ENCODE assay signal across 18 cellular contexts in the genomic region with DNA sequence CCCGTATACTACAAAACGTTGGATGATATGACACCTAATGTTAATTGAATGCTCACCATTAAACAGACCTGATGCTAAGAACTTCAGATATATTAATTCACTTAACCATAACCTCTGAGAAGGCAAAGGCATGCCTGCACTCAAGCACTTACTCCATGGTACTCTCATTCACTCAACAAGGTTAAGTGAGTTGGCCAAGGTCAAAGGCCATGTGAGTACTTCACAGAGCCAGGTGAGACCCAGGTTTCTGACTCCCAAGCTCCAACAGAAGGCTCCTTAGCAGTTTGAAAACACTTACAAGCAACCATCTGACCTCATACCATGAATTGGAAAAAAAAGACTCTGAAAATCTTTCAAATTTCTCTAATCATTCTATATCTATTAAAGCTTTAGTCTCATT.
"Had no signal": no experiment of that assay in that cellular context is flagged by ENCODE, and none has a peak within 500 bp of the region (broad histone marks: within the 10 kb centered on the region; RNA-seq: fewer than 3 reads in every experiment).

No MANE protein-coding gene starts in this region.

- H3K27me3 ChIP-seq: SJSA1 had no signal

- H3K27ac ChIP-seq: KMS-11, SJSA1, SK-N-MC had no signal

- H3K9me3 ChIP-seq: SJSA1 had no signal

- H3K4me3 ChIP-seq: K562, SJSA1, SK-N-MC had no signal

- FAIRE-seq: K562 had no signal

- ATAC-seq: K562 had no signal

- H3K4me1 ChIP-seq: SJSA1 had no signal

- DNase-seq: Kasumi-1, MM.1S, NCI-H1092 treated with DMSO at 0.1 percent for 48 hours, NCI-H1436, NCI-H187, NCI-H2029, NCI-H2081 treated with DMSO at 0.1 percent for 48 hours, NCI-H2227 treated with DMSO at 0.1 percent for 48 hours, NCI-H524, NCI-H526 treated with DMSO at 0.1 percent for 48 hours, NCI-H774, Right ventricle myocardium superior, RPMI8226, SIG-M5 had no signal

- H3K36me3 ChIP-seq: SJSA1 had no signal
